ENCODE assay signal across 8 cellular contexts in genomic region chr10:76311752-76312699, GRCh38.
DNase-seq lines count a peak whose midpoint lies in the region; ATAC-seq and TF ChIP-seq lines count a peak whose summit lies in the region.

No MANE protein-coding gene starts in this region.

- DNase-seq in NCI-H2107 treated with DMSO at 0.1 percent for 48 hours (lab: John Stamatoyannopoulos, UW; ENCODE audit: unreplicated experiment), result peak; percentile 10
- no peak for DNase-seq in NCI-H2107 (lab: John Stamatoyannopoulos, UW)
- peak; percentile 56 for DNase-seq in H4 (ENCODE audit: low spot score)
- DNase-seq in NCI-H146 treated with DMSO at 0.1 percent for 48 hours (lab: John Stamatoyannopoulos, UW; ENCODE audit: unreplicated experiment), result peak; percentile 23
- peak; percentile 49 for DNase-seq in epithelial cell of esophagus (ENCODE audit: low read depth)
- DNase-seq in sigmoid colon, result no peak
- no peak for DNase-seq in NCI-H187 treated with DMSO at 0.1 percent for 48 hours (lab: John Stamatoyannopoulos, UW)

- TF ChIP-seq CTCF in epithelial cell of esophagus (IDR thresholded peaks at IDR 0.05; ENCODE audit: insufficient read depth, low read depth, low read length, missing control alignments) (peak; percentile 65), sigmoid colon (IDR thresholded peaks at IDR 0.05) (peak in 3 of 4 experiments; percentile 15 to 19 (median 18))

- TF ChIP-seq POLR2A in sigmoid colon (IDR thresholded peaks at IDR 0.05), result no peak

- intact Hi-C loops in sigmoid colon (cut with DNase I), result no loop called here

- no peak for ATAC-seq in HG03025 (IDR thresholded peaks at IDR 0.05; ENCODE audit: low FRiP score, unreplicated experiment)

- no peaks in the 10 kb centered on the region for H3K27me3 ChIP-seq in sigmoid colon

- H3K9me3 ChIP-seq in sigmoid colon, result no peaks in the 10 kb centered on the region

- WGBS in sigmoid colon, 2 donors, result 60 to 86% methylated on average over 5 of the region's 5 CpGs

- peaks cover 0 to 48% (median 41%) of the 10 kb centered on the region in 4 donors for H3K4me1 ChIP-seq in sigmoid colon

- H3K4me3 ChIP-seq in epithelial cell of esophagus (ENCODE audit: low read length) (no peak overlapping the region), sigmoid colon (no peak overlapping the region)

- peak overlapping the region; percentile 0 to 46 (median 35) for H3K27ac ChIP-seq in sigmoid colon

- H3K36me3 ChIP-seq in sigmoid colon, result no peaks in the 10 kb centered on the region

- TF ChIP-seq EP300 in sigmoid colon (IDR thresholded peaks at IDR 0.05), result no peak

Comparison
In these comparisons a context has a peak if more than half of its experiments do, and no peak if none do; other contexts are left out.
1. DNase-seq: peak in NCI-H2107 treated with DMSO at 0.1 percent for 48 hours (single experiment), H4 (single experiment), NCI-H146 treated with DMSO at 0.1 percent for 48 hours (single experiment) and epithelial cell of esophagus (single experiment); none in NCI-H2107 (single experiment), sigmoid colon (single experiment) and NCI-H187 treated with DMSO at 0.1 percent for 48 hours (single experiment).